Comparison of ENCODE assay signal across 1 cellular context in the genomic region with DNA sequence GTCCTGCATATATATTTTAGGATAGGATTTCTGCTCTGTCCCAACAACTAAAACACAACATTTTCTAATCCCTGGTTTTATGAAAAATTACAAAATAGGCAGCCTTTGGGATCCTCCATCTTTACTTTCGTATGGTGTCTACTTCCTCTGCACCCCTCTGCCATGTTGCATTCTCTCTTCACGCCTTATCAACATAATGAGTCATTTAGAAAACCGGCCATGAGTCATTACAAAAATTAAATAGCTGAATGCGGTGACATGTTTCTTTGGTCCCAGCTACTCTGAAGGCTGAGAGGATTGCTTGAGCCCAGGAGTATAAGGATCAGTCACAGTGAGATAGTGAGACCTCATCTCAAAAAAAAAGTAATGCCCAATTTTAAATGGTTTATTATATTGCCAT.
TF ChIP-seq lines count a peak whose summit lies in the region.

No MANE protein-coding gene starts in this region.

TF ChIP-seq in GM12878, 131 proteins besides CTCF, POLR2A, EP300 and RAD21 (continued from another document and continues in another):
- no peak for TF ChIP-seq RCOR1 (conservative IDR thresholded peaks at IDR 0.05; ENCODE audit: low read depth, low read length)
- no peak for TF ChIP-seq LARP7 (IDR thresholded peaks at IDR 0.05)
- no peak for TF ChIP-seq CEBPZ (IDR thresholded peaks at IDR 0.05; ENCODE audit: low read depth, low read length)
- TF ChIP-seq SKIL (IDR thresholded peaks at IDR 0.05; ENCODE audit: low read depth, poor library complexity, severe bottlenecking), result no peak
- TF ChIP-seq, protein P1, sequence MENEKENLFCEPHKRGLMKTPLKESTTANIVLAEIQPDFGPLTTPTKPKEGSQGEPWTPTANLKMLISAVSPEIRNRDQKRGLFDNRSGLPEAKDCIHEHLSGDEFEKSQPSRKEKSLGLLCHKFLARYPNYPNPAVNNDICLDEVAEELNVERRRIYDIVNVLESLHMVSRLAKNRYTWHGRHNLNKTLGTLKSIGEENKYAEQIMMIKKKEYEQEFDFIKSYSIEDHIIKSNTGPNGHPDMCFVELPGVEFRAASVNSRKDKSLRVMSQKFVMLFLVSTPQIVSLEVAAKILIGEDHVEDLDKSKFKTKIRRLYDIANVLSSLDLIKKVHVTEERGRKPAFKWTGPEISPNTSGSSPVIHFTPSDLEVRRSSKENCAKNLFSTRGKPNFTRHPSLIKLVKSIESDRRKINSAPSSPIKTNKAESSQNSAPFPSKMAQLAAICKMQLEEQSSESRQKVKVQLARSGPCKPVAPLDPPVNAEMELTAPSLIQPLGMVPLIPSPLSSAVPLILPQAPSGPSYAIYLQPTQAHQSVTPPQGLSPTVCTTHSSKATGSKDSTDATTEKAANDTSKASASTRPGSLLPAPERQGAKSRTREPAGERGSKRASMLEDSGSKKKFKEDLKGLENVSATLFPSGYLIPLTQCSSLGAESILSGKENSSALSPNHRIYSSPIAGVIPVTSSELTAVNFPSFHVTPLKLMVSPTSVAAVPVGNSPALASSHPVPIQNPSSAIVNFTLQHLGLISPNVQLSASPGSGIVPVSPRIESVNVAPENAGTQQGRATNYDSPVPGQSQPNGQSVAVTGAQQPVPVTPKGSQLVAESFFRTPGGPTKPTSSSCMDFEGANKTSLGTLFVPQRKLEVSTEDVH (IDR thresholded peaks at IDR 0.05; ENCODE audit: low read depth, partially characterized antibody), result no peak
- no peak for TF ChIP-seq CUX1 (IDR thresholded peaks at IDR 0.05; ENCODE audit: insufficient replicate concordance, low read depth, low read length)
- TF ChIP-seq STAT3 (IDR thresholded peaks at IDR 0.05; ENCODE audit: low read depth, low read length), result no peak
- TF ChIP-seq RUNX3 (IDR thresholded peaks at IDR 0.05; ENCODE audit: low read length), result peak; percentile 91
- TF ChIP-seq SMC3 (IDR thresholded peaks at IDR 0.05; ENCODE audit: borderline replicate concordance, low read length), result no peak
- TF ChIP-seq ZZZ3 (IDR thresholded peaks at IDR 0.05; ENCODE audit: control insufficient read depth, insufficient read length, low read depth), result no peak
- TF ChIP-seq ATF2 (IDR thresholded peaks at IDR 0.05; ENCODE audit: low read length), result peak; percentile 89
- TF ChIP-seq, protein P2, sequence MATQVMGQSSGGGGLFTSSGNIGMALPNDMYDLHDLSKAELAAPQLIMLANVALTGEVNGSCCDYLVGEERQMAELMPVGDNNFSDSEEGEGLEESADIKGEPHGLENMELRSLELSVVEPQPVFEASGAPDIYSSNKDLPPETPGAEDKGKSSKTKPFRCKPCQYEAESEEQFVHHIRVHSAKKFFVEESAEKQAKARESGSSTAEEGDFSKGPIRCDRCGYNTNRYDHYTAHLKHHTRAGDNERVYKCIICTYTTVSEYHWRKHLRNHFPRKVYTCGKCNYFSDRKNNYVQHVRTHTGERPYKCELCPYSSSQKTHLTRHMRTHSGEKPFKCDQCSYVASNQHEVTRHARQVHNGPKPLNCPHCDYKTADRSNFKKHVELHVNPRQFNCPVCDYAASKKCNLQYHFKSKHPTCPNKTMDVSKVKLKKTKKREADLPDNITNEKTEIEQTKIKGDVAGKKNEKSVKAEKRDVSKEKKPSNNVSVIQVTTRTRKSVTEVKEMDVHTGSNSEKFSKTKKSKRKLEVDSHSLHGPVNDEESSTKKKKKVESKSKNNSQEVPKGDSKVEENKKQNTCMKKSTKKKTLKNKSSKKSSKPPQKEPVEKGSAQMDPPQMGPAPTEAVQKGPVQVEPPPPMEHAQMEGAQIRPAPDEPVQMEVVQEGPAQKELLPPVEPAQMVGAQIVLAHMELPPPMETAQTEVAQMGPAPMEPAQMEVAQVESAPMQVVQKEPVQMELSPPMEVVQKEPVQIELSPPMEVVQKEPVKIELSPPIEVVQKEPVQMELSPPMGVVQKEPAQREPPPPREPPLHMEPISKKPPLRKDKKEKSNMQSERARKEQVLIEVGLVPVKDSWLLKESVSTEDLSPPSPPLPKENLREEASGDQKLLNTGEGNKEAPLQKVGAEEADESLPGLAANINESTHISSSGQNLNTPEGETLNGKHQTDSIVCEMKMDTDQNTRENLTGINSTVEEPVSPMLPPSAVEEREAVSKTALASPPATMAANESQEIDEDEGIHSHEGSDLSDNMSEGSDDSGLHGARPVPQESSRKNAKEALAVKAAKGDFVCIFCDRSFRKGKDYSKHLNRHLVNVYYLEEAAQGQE (IDR thresholded peaks at IDR 0.05; ENCODE audit: low read depth, low read length), result no peak
- TF ChIP-seq POLR2AphosphoS2 (IDR thresholded peaks at IDR 0.05; ENCODE audit: low read depth, low read length), result no peak
- TF ChIP-seq RFX5 (IDR thresholded peaks at IDR 0.05; ENCODE audit: low read depth, low read length), result no peak
- no peak for TF ChIP-seq GATAD2B (conservative IDR thresholded peaks at IDR 0.05; ENCODE audit: low read depth)
- TF ChIP-seq ASH2L (IDR thresholded peaks at IDR 0.05; ENCODE audit: borderline replicate concordance, low read depth), result no peak
- TF ChIP-seq HDAC6 (IDR thresholded peaks at IDR 0.05; ENCODE audit: unreplicated experiment), result no peak
- no peak for TF ChIP-seq CBX3 (IDR thresholded peaks at IDR 0.05; ENCODE audit: borderline replicate concordance, low read depth)
- TF ChIP-seq HCFC1 (IDR thresholded peaks at IDR 0.05; ENCODE audit: low read length), result no peak
- no peak for TF ChIP-seq RBBP5 (conservative IDR thresholded peaks at IDR 0.05)
- TF ChIP-seq ZNF217 (IDR thresholded peaks at IDR 0.05), result no peak
- TF ChIP-seq CREB1 (IDR thresholded peaks at IDR 0.05; ENCODE audit: low read depth), result no peak
- TF ChIP-seq SUZ12 (IDR thresholded peaks at IDR 0.05; ENCODE audit: unreplicated experiment), result no peak
- no peak for TF ChIP-seq NFYA (IDR thresholded peaks at IDR 0.05; ENCODE audit: borderline replicate concordance, low read depth, low read length)
- TF ChIP-seq JUNB (IDR thresholded peaks at IDR 0.05), result peak; percentile 95
- TF ChIP-seq CHD1 (IDR thresholded peaks at IDR 0.05; ENCODE audit: low read depth, low read length), result no peak
- TF ChIP-seq CBFB (IDR thresholded peaks at IDR 0.05; ENCODE audit: low read depth), result no peak
- no peak for TF ChIP-seq YBX1 (IDR thresholded peaks at IDR 0.05)
- TF ChIP-seq, protein P3, sequence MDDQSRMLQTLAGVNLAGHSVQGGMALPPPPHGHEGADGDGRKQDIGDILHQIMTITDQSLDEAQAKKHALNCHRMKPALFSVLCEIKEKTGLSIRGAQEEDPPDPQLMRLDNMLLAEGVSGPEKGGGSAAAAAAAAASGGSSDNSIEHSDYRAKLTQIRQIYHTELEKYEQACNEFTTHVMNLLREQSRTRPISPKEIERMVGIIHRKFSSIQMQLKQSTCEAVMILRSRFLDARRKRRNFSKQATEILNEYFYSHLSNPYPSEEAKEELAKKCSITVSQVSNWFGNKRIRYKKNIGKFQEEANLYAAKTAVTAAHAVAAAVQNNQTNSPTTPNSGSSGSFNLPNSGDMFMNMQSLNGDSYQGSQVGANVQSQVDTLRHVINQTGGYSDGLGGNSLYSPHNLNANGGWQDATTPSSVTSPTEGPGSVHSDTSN (IDR thresholded peaks at IDR 0.05; ENCODE audit: insufficient replicate concordance, low read depth, low read length), result no peak
- TF ChIP-seq ZNF384 (IDR thresholded peaks at IDR 0.05; ENCODE audit: borderline replicate concordance, low read depth, low read length), result no peak
- no peak for TF ChIP-seq PAX8 (IDR thresholded peaks at IDR 0.05)
- TF ChIP-seq SIN3A (IDR thresholded peaks at IDR 0.05; ENCODE audit: low read depth, low read length), result no peak
- peak; percentile 38; the same call in 1 of the 2 replicates for TF ChIP-seq GABPA (IDR thresholded peaks at IDR 0.05; ENCODE audit: low read depth)
- no peak for TF ChIP-seq JUND (IDR thresholded peaks at IDR 0.05; ENCODE audit: low read depth, low read length)
- peak; percentile 32; the same call in 1 of the 2 replicates for TF ChIP-seq MTA2 (IDR thresholded peaks at IDR 0.05; ENCODE audit: low read depth)
- TF ChIP-seq MYC (IDR thresholded peaks at IDR 0.05; ENCODE audit: insufficient read depth, insufficient read length, insufficient replicate concordance, low read length, severe bottlenecking), result no peak
- TF ChIP-seq SREBF2 (IDR thresholded peaks at IDR 0.05; ENCODE audit: low read length), result no peak
- TF ChIP-seq NR2C2 (IDR thresholded peaks at IDR 0.05; ENCODE audit: borderline replicate concordance, control insufficient read depth, insufficient read length, low read depth), result no peak
- no peak for TF ChIP-seq FOXK2 (IDR thresholded peaks at IDR 0.05)
- no peak for TF ChIP-seq ZNF274 (IDR thresholded peaks at IDR 0.05; ENCODE audit: insufficient read depth, insufficient read length)
- TF ChIP-seq SPI1 (IDR thresholded peaks at IDR 0.05; ENCODE audit: borderline replicate concordance, insufficient read depth, low read depth, low read length), result 0 out of 2 replicates have a peak, but pooled peaks have one; percentile 37
